Comparison of ENCODE assay signal across 11 cellular contexts in genomic region chr12:6443361-6443983, GRCh38. TPM values are rescaled to one million over a fixed set of nuclear protein-coding genes. Genes with fewer than 3 reads are reported as not detected.
DNase-seq lines count a peak whose midpoint lies in the region; ATAC-seq and TF ChIP-seq lines count a peak whose summit lies in the region.
"Had no signal": no experiment of that assay in that cellular context is flagged by ENCODE, and none has a peak within 500 bp of the region (broad histone marks: within the 10 kb centered on the region; RNA-seq: fewer than 3 reads in every experiment).

No MANE protein-coding gene starts in this region.

- TF ChIP-seq CTCF in OCI-LY1 (IDR thresholded peaks at IDR 0.05; ENCODE audit: low read length), result no peak
- TF ChIP-seq CTCF in osteoblast (IDR thresholded peaks at IDR 0.05; ENCODE audit: extremely low read depth, low read depth, low read length), result no peak
- TF ChIP-seq CTCF in mammary epithelial cell (conservative IDR thresholded peaks at IDR 0.05 in 1 of 2, IDR thresholded peaks at IDR 0.05 in 1 of 2; ENCODE audit: extremely low read depth in 1 of 2, insufficient read depth in 1 of 2, low read depth in 1 of 2, low read length in 2 of 2), result no peak

- H3K4me3 ChIP-seq in BLaER1 (no peak overlapping the region), OCI-LY1 (ENCODE audit: low read depth, low read length, poor library complexity, severe bottlenecking) (peak overlapping the region; percentile 92), osteoblast (ENCODE audit: insufficient read depth, low read length) (no peak overlapping the region), mammary epithelial cell (replicated peaks in 1 of 3; ENCODE audit: insufficient read depth in 1 of 3, low read depth in 2 of 3, low read length in 3 of 3) (no peak overlapping the region)
- H3K4me3 ChIP-seq: testis had no signal

- peak overlapping the region; percentile 75 for H3K27ac ChIP-seq in BLaER1
- peak overlapping the region; percentile 99 for H3K27ac ChIP-seq in OCI-LY1 (ENCODE audit: low read depth, low read length, poor library complexity, severe bottlenecking)
- H3K27ac ChIP-seq in osteoblast (ENCODE audit: low read depth, low read length), result no peak overlapping the region
- no peak overlapping the region for H3K27ac ChIP-seq in mammary epithelial cell (ENCODE audit: insufficient read depth, low read depth, low read length)
- H3K27ac ChIP-seq: testis had no signal

- no peaks in the 10 kb centered on the region for H3K9me3 ChIP-seq in BLaER1
- no peaks in the 10 kb centered on the region for H3K9me3 ChIP-seq in OCI-LY1 (ENCODE audit: low read length)
- H3K9me3 ChIP-seq in osteoblast (ENCODE audit: low read depth, low read length), result no peaks in the 10 kb centered on the region
- H3K9me3 ChIP-seq in mammary epithelial cell (replicated peaks; ENCODE audit: insufficient read depth, low read length), result no peaks in the 10 kb centered on the region
- H3K9me3 ChIP-seq: testis had no signal

- no peaks in the 10 kb centered on the region for H3K9me2 ChIP-seq in OCI-LY1 (ENCODE audit: low read depth, low read length)

- H3K27me3 ChIP-seq in BLaER1 (no peaks in the 10 kb centered on the region), OCI-LY1 (ENCODE audit: insufficient read depth, low read length) (no peaks in the 10 kb centered on the region), osteoblast (ENCODE audit: insufficient read depth, low read length) (no peaks in the 10 kb centered on the region), mammary epithelial cell (ENCODE audit: insufficient read depth, low read length) (no peaks in the 10 kb centered on the region)
- H3K27me3 ChIP-seq: testis had no signal

- dilution Hi-C loops in mammary epithelial cell (cut with HindIII; ENCODE audit: low sequenced_read_pairs), result no loop called here

- H3K4me1 ChIP-seq in BLaER1 (peaks cover 81% of the 10 kb centered on the region), OCI-LY1 (ENCODE audit: insufficient read depth, low read length, severe bottlenecking) (peaks cover 69% of the 10 kb centered on the region), osteoblast (ENCODE audit: insufficient read depth, low read length) (no peaks in the 10 kb centered on the region), mammary epithelial cell (ENCODE audit: insufficient read depth, low read length) (no peaks in the 10 kb centered on the region)
- H3K4me1 ChIP-seq: testis had no signal

- H3K9me3 Mint-ChIP-seq in effector memory CD8-positive, alpha-beta T cell, result no peaks in the 10 kb centered on the region

- intact Hi-C loops in mammary epithelial cell (cut with micrococcal nuclease), result no loop called here

- CTCF ChIA-PET in mammary epithelial cell (lab: Charles Lee; ENCODE audit: low non-redundant PET), result no interaction called here

- H2AFZ ChIP-seq in OCI-LY1 (ENCODE audit: low read length) (no peak overlapping the region), osteoblast (ENCODE audit: low read length) (no peak overlapping the region), mammary epithelial cell (ENCODE audit: low read depth, low read length) (no peak overlapping the region)

- H3K79me2 ChIP-seq in OCI-LY1 (ENCODE audit: insufficient read depth, low read length) (peaks cover 8% of the 10 kb centered on the region), osteoblast (ENCODE audit: insufficient read depth, low read length) (no peaks in the 10 kb centered on the region), mammary epithelial cell (ENCODE audit: insufficient read depth, low read length) (no peaks in the 10 kb centered on the region)

- DNase-seq in effector memory CD8-positive, alpha-beta T cell, result no peak
- DNase-seq in osteoblast (ENCODE audit: insufficient read length, low spot score, missing footprints) (no peak), kidney glomerular epithelial cell (lab: John Stamatoyannopoulos, UW) (no peak), mammary epithelial cell (no peak)
- DNase-seq: NCI-H524 treated with DMSO at 0.1 percent for 48 hours, testis had no signal

- in situ Hi-C loops in mammary epithelial cell (cut with MboI; ENCODE audit: low sequenced_read_pairs in 2 of 2), result no loop called here

- H4K20me1 ChIP-seq in BLaER1 (no peaks in the 10 kb centered on the region), OCI-LY1 (ENCODE audit: insufficient read depth, low read length) (no peaks in the 10 kb centered on the region), osteoblast (ENCODE audit: insufficient read depth, low read length) (no peaks in the 10 kb centered on the region), mammary epithelial cell (ENCODE audit: insufficient read depth, low read length) (no peaks in the 10 kb centered on the region)

- H3K4me2 ChIP-seq in BLaER1 (peak overlapping the region; percentile 72), OCI-LY1 (ENCODE audit: low read length) (peak overlapping the region; percentile 92), osteoblast (ENCODE audit: insufficient read depth, low read length) (no peak overlapping the region), mammary epithelial cell (ENCODE audit: insufficient read depth, low read depth, low read length) (no peak overlapping the region)

- H3K4me3 Mint-ChIP-seq in effector memory CD8-positive, alpha-beta T cell, result peak overlapping the region; percentile 54 to 99

- H3K27me3 Mint-ChIP-seq in effector memory CD8-positive, alpha-beta T cell, result no peaks in the 10 kb centered on the region

- ATAC-seq in GM18867 (IDR thresholded peaks at IDR 0.05; ENCODE audit: unreplicated experiment), result peak; percentile 36
- ATAC-seq in effector memory CD8-positive, alpha-beta T cell (replicated peaks), result peak; percentile 35
- ATAC-seq in GM18511 (IDR thresholded peaks at IDR 0.05; ENCODE audit: unreplicated experiment), result no peak

- peaks cover 39 to 53% of the 10 kb centered on the region in 2 donors for H3K4me1 Mint-ChIP-seq in effector memory CD8-positive, alpha-beta T cell (ENCODE audit: low read depth in 2 of 2)

- BruUV-seq in mammary epithelial cell (replicated peaks; lab: Mats Ljungman, UMichigan), result no TSS peak

- 76% methylated on average over 8 of the region's 9 CpGs for WGBS in mammary epithelial cell (ENCODE audit: low coverage, missing lambda C conversion rate)

- peak overlapping the region; percentile 70 to 83 for H3K27ac Mint-ChIP-seq in effector memory CD8-positive, alpha-beta T cell

- H3K36me3 Mint-ChIP-seq in effector memory CD8-positive, alpha-beta T cell (ENCODE audit: insufficient read depth), result peaks cover 12% of the 10 kb centered on the region

- H3K36me3 ChIP-seq in BLaER1, result no peaks in the 10 kb centered on the region
- peaks cover 22% of the 10 kb centered on the region; the same call in 1 of the 2 replicates for H3K36me3 ChIP-seq in OCI-LY1 (ENCODE audit: insufficient read depth, low read length)
- peaks cover 37% of the 10 kb centered on the region for H3K36me3 ChIP-seq in osteoblast (ENCODE audit: insufficient read depth, low read length)
- H3K36me3 ChIP-seq in mammary epithelial cell (ENCODE audit: insufficient read depth, low read length), result no peaks in the 10 kb centered on the region

- 0 out of 2 replicates have a peak, but pooled peaks cover 4% of the 10 kb centered on the region for H3F3A ChIP-seq in OCI-LY1 (ENCODE audit: insufficient read depth, low read length)

- H3K9ac ChIP-seq in BLaER1 (peak overlapping the region; percentile 21; the same call in 1 of the 2 replicates), OCI-LY1 (ENCODE audit: low read length) (peak overlapping the region; percentile 98), mammary epithelial cell (ENCODE audit: insufficient read depth, low read length) (no peak overlapping the region)

RNA-seq across cellular contexts. Expression of gene CD27, which starts 1.3 kb away (rescaled TPM):
- total RNA-seq in osteoblast (not detected in 2 replicates), mammary epithelial cell (not detected)
- polyA plus RNA-seq in mammary epithelial cell, result not detected
- not detected for polyA minus RNA-seq in mammary epithelial cell
- total RNA-seq: M059J had no signal

RNA-seq across cellular contexts. Expression of gene TAPBPL, which starts 8.4 kb away (rescaled TPM):
- total RNA-seq in osteoblast (11.8 and 13.8 TPM in 2 replicates), mammary epithelial cell (1 to 10 TPM; 4.0 to 5.0 TPM)
- polyA plus RNA-seq in mammary epithelial cell, result 7.3 TPM
- 52.6 TPM for polyA minus RNA-seq in mammary epithelial cell

RNA-seq across cellular contexts. Expression of gene VAMP1, which starts 27.0 kb away (rescaled TPM):
- 6.5 and 9.1 TPM in 2 replicates for total RNA-seq in osteoblast
- 1 to 10 TPM; 2.1 to 5.0 TPM for total RNA-seq in mammary epithelial cell
- 5.8 TPM for polyA plus RNA-seq in mammary epithelial cell
- polyA minus RNA-seq in mammary epithelial cell, result 2.4 TPM

RNA-seq across cellular contexts. Expression of gene MRPL51, which starts 49.6 kb away (rescaled TPM):
- total RNA-seq in osteoblast (58.3 and 68.8 TPM in 2 replicates), mammary epithelial cell (100 to 1,000 TPM in 1 of 2 donors, 10 to 100 TPM in 1; 51.7 to 192 TPM)
- 124 TPM for polyA plus RNA-seq in mammary epithelial cell
- 18.7 TPM for polyA minus RNA-seq in mammary epithelial cell

RNA-seq across cellular contexts. Expression of gene NCAPD2, which starts 50.4 kb away (rescaled TPM):
- total RNA-seq in osteoblast (19.4 and 21.0 TPM in 2 replicates), mammary epithelial cell (10 to 100 TPM; 17.8 to 53.7 TPM)
- polyA plus RNA-seq in mammary epithelial cell, result 60.4 TPM
- polyA minus RNA-seq in mammary epithelial cell, result 156 TPM

Comparison
In these comparisons a context has a peak if more than half of its experiments do, and no peak if none do; other contexts are left out.
1. H3K27ac ChIP-seq: peak in BLaER1 (single experiment) and OCI-LY1 (single experiment); none in osteoblast (single experiment) and mammary epithelial cell (single experiment).
2. H3K4me2 ChIP-seq: peak in BLaER1 (single experiment) and OCI-LY1 (single experiment); none in osteoblast (single experiment) and mammary epithelial cell (single experiment).